Comparison of ENCODE assay signal across 22 cellular contexts in genomic region chr10:106182542-106182941, GRCh38.
"Had no signal": no experiment of that assay in that cellular context is flagged by ENCODE, and none has a peak within 500 bp of the region (broad histone marks: within the 10 kb centered on the region; RNA-seq: fewer than 3 reads in every experiment).

No MANE protein-coding gene starts in this region.

- ATAC-seq: activated CD4-positive, alpha-beta T cell treated with anti-CD3 and anti-CD28 coated beads for 36 hours; foreskin keratinocyte; natural killer cell treated with Interleukin-12 subunit alpha and Interleukin-12 subunit beta and Interleukin-15 and Interleukin-18, amount 100 ng/mL, for 72 hours; stimulated activated naive CD8-positive, alpha-beta T cell treated with anti-CD3 and anti-CD28 coated beads, Interleukin-15, amount 100 ng/mL, for 72 hours had no signal

- H3K4me1 Mint-ChIP-seq: activated B cell treated with CpG ODN at 0.5 μM for 24 hours; activated CD4-positive, alpha-beta T cell treated with anti-CD3 and anti-CD28 coated beads for 36 hours; activated naive CD8-positive, alpha-beta T cell treated with anti-CD3 and anti-CD28 coated beads for 36 hours; stimulated activated naive CD8-positive, alpha-beta T cell treated with anti-CD3 and anti-CD28 coated beads, Interleukin-15, amount 100 ng/mL, for 72 hours had no signal

- H3K9me3 ChIP-seq: left ventricle myocardium inferior, suprapubic skin, transverse colon had no signal

- H3K36me3 Mint-ChIP-seq: activated naive CD8-positive, alpha-beta T cell treated with anti-CD3 and anti-CD28 coated beads for 36 hours; natural killer cell treated with Interleukin-12 subunit alpha and Interleukin-12 subunit beta and Interleukin-15 and Interleukin-18, amount 100 ng/mL, for 72 hours had no signal

- H3K27me3 Mint-ChIP-seq: activated B cell treated with CpG ODN at 0.5 μM for 24 hours; activated CD4-positive, alpha-beta T cell treated with anti-CD3 and anti-CD28 coated beads for 36 hours; activated naive CD8-positive, alpha-beta T cell treated with anti-CD3 and anti-CD28 coated beads for 36 hours; activated T-cell treated with anti-CD3 and anti-CD28 coated beads, Interleukin-2, amount 50 U/mL, for 24 hours; natural killer cell treated with Interleukin-12 subunit alpha and Interleukin-12 subunit beta and Interleukin-15 and Interleukin-18, amount 100 ng/mL, for 72 hours; progenitor cell of endocrine pancreas; stimulated activated naive CD8-positive, alpha-beta T cell treated with anti-CD3 and anti-CD28 coated beads, Interleukin-15, amount 100 ng/mL, for 72 hours had no signal

- H3K4me3 ChIP-seq: coronary artery, left ventricle myocardium inferior, suprapubic skin, transverse colon had no signal

- H3K4me3 Mint-ChIP-seq: activated B cell treated with CpG ODN at 0.5 μM for 24 hours; activated CD4-positive, alpha-beta T cell treated with anti-CD3 and anti-CD28 coated beads for 36 hours; activated naive CD8-positive, alpha-beta T cell treated with anti-CD3 and anti-CD28 coated beads for 36 hours; activated T-cell treated with anti-CD3 and anti-CD28 coated beads, Interleukin-2, amount 50 U/mL, for 24 hours; natural killer cell treated with Interleukin-12 subunit alpha and Interleukin-12 subunit beta and Interleukin-15 and Interleukin-18, amount 100 ng/mL, for 72 hours; stimulated activated naive CD8-positive, alpha-beta T cell treated with anti-CD3 and anti-CD28 coated beads, Interleukin-15, amount 100 ng/mL, for 72 hours had no signal

- H3K36me3 ChIP-seq: left ventricle myocardium inferior, suprapubic skin, transverse colon had no signal

- H3K27ac ChIP-seq: coronary artery, foreskin keratinocyte, left ventricle myocardium inferior, suprapubic skin, transverse colon had no signal

- H3K9me3 Mint-ChIP-seq: activated B cell treated with CpG ODN at 0.5 μM for 24 hours; activated naive CD8-positive, alpha-beta T cell treated with anti-CD3 and anti-CD28 coated beads for 36 hours; activated T-cell treated with anti-CD3 and anti-CD28 coated beads, Interleukin-2, amount 50 U/mL, for 24 hours; activated T-helper 2 cell treated with anti-CD3 and anti-CD28 coated beads, Interferon-gamma antibody, Interleukin-2, Interleukin-4, amounts not matched to agents 10 μg/mL and 5 μg/mL and 100 μg/mL, durations not matched to agents 14 hours and 24 hours and 36 hours had no signal

- H3K27ac Mint-ChIP-seq: activated B cell treated with CpG ODN at 0.5 μM for 24 hours; activated CD4-positive, alpha-beta T cell treated with anti-CD3 and anti-CD28 coated beads for 36 hours; activated naive CD8-positive, alpha-beta T cell treated with anti-CD3 and anti-CD28 coated beads for 36 hours; activated T-cell treated with anti-CD3 and anti-CD28 coated beads, Interleukin-2, amount 50 U/mL, for 24 hours; activated T-helper 2 cell treated with anti-CD3 and anti-CD28 coated beads, Interferon-gamma antibody, Interleukin-2, Interleukin-4, amounts not matched to agents 10 μg/mL and 5 μg/mL and 100 μg/mL, durations not matched to agents 14 hours and 24 hours and 36 hours; natural killer cell treated with Interleukin-12 subunit alpha and Interleukin-12 subunit beta and Interleukin-15 and Interleukin-18, amount 100 ng/mL, for 72 hours; progenitor cell of endocrine pancreas; stimulated activated naive CD8-positive, alpha-beta T cell treated with anti-CD3 and anti-CD28 coated beads, Interleukin-15, amount 100 ng/mL, for 72 hours had no signal

- DNase-seq: activated B cell treated with CpG ODN at 0.5 μM for 24 hours; activated CD4-positive, alpha-beta T cell treated with anti-CD3 and anti-CD28 coated beads for 36 hours; activated CD4-positive, alpha-beta T cell treated with anti-CD3 and anti-CD28 coated beads, Interleukin-2, amount 50 U/mL, for 4 hours; activated CD8-positive, alpha-beta memory T cell treated with anti-CD3 and anti-CD28 coated beads for 24 hours; activated CD8-positive, alpha-beta memory T cell treated with anti-CD3 and anti-CD28 coated beads, Interleukin-2, amount 50 U/mL, for 4 hours; activated naive CD4-positive, alpha-beta T cell; activated naive CD8-positive, alpha-beta T cell treated with anti-CD3 and anti-CD28 coated beads for 36 hours; activated T-cell treated with anti-CD3 and anti-CD28 coated beads, Interleukin-2, amount 50 U/mL, for 24 hours; cerebellar nuclear complex; foreskin keratinocyte; kidney; left ventricle myocardium inferior; midbrain; stimulated activated CD4-positive, alpha-beta T cell treated with anti-CD3 and anti-CD28 coated beads, Interleukin-1b, Interleukin-23, amount 100 ng/mL, for 48 hours; stimulated activated naive CD8-positive, alpha-beta T cell treated with anti-CD3 and anti-CD28 coated beads, Interleukin-15, amount 100 ng/mL, for 72 hours; T-helper 9 cell; transverse colon had no signal

- H3K4me1 ChIP-seq: foreskin keratinocyte, left ventricle myocardium inferior, suprapubic skin, transverse colon had no signal

- H3K27me3 ChIP-seq: foreskin keratinocyte, suprapubic skin, transverse colon had no signal
